Comparison of ENCODE assay signal across 13 cellular contexts in genomic region chr14:95250936-95251335, GRCh38.
"Had no signal": no experiment of that assay in that cellular context is flagged by ENCODE, and none has a peak within 500 bp of the region (broad histone marks: within the 10 kb centered on the region; RNA-seq: fewer than 3 reads in every experiment).

No MANE protein-coding gene starts in this region.

- H3K36me3 Mint-ChIP-seq: activated naive CD8-positive, alpha-beta T cell treated with anti-CD3 and anti-CD28 coated beads, Interleukin-2, amount 10 ng/mL, durations not matched to agents 7 days and 5 days; stimulated activated naive B cell treated with anti-CD40 and anti-IgM and Interleukin-4, amounts not matched to agents 10 μg/mL and 1 μg/mL and 100 μg/mL, for 72 hours had no signal

- H3K27me3 ChIP-seq: tibial nerve, uterus had no signal

- H3K4me1 Mint-ChIP-seq: activated naive CD8-positive, alpha-beta T cell treated with anti-CD3 and anti-CD28 coated beads, Interleukin-2, amount 10 ng/mL, durations not matched to agents 7 days and 5 days had no signal

- H3K9me3 ChIP-seq: tibial nerve, uterus had no signal

- H3K9ac ChIP-seq: parathyroid adenoma had no signal

- H3K9me3 Mint-ChIP-seq: activated naive CD8-positive, alpha-beta T cell treated with anti-CD3 and anti-CD28 coated beads, Interleukin-2, amount 10 ng/mL, durations not matched to agents 7 days and 5 days; stimulated activated naive B cell treated with anti-CD40 and anti-IgM and Interleukin-4, amounts not matched to agents 10 μg/mL and 1 μg/mL and 100 μg/mL, for 72 hours; T-helper 2 cell treated with Interferon-gamma antibody and Interleukin-4, amounts not matched to agents 5 μg/mL and 100 μg/mL, for 36 hours had no signal

- H3K4me1 ChIP-seq: parathyroid adenoma, uterus had no signal

- H3K36me3 ChIP-seq: tibial nerve, uterus had no signal

- H3K79me2 ChIP-seq: parathyroid adenoma had no signal

- H3K27ac ChIP-seq: parathyroid adenoma, uterus had no signal

- H2AFZ ChIP-seq: parathyroid adenoma had no signal

- H3K27me3 Mint-ChIP-seq: stimulated activated naive B cell treated with anti-CD40 and anti-IgM and Interleukin-4, amounts not matched to agents 10 μg/mL and 1 μg/mL and 100 μg/mL, for 72 hours had no signal

- H3K4me3 Mint-ChIP-seq: activated naive CD8-positive, alpha-beta T cell treated with anti-CD3 and anti-CD28 coated beads, Interleukin-2, amount 10 ng/mL, durations not matched to agents 7 days and 5 days; stimulated activated naive B cell treated with anti-CD40 and anti-IgM and Interleukin-4, amounts not matched to agents 10 μg/mL and 1 μg/mL and 100 μg/mL, for 72 hours; T-helper 2 cell treated with Interferon-gamma antibody and Interleukin-4, amounts not matched to agents 5 μg/mL and 100 μg/mL, for 36 hours had no signal

- H3K27ac Mint-ChIP-seq: activated naive CD8-positive, alpha-beta T cell treated with anti-CD3 and anti-CD28 coated beads, Interleukin-2, amount 10 ng/mL, durations not matched to agents 7 days and 5 days; stimulated activated naive B cell treated with anti-CD40 and anti-IgM and Interleukin-4, amounts not matched to agents 10 μg/mL and 1 μg/mL and 100 μg/mL, for 72 hours; T-helper 2 cell treated with Interferon-gamma antibody and Interleukin-4, amounts not matched to agents 5 μg/mL and 100 μg/mL, for 36 hours had no signal

- ATAC-seq: esophagus mucosa; stimulated activated naive B cell treated with anti-CD40 and anti-IgM and Interleukin-4, amounts not matched to agents 10 μg/mL and 1 μg/mL and 100 μg/mL, for 72 hours had no signal

- H3K4me3 ChIP-seq: tibial nerve, uterus had no signal

- FAIRE-seq: endometrium had no signal

- DNase-seq: activated CD4-positive, alpha-beta T cell treated with anti-CD3 and anti-CD28 coated beads, Interleukin-2, amount 50 U/mL, for 1 hour; activated CD4-positive, CD25-positive, alpha-beta regulatory T cell; activated CD8-positive, alpha-beta memory T cell treated with anti-CD3 and anti-CD28 coated beads for 24 hours; activated naive CD4-positive, alpha-beta T cell; activated naive CD8-positive, alpha-beta T cell treated with anti-CD3 and anti-CD28 coated beads, Interleukin-2, amount 10 ng/mL, durations not matched to agents 7 days and 5 days; stimulated activated CD4-positive, alpha-beta T cell treated with anti-CD3 and anti-CD28 coated beads, Interleukin-12 subunit alpha, Interleukin-12 subunit beta, amount 100 ng/mL, for 4 hours; stimulated activated naive B cell treated with anti-CD40 and anti-IgM and Interleukin-4, amounts not matched to agents 10 μg/mL and 1 μg/mL and 100 μg/mL, for 72 hours; uterus had no signal
